In genomic region chr14:102947321-102948103, GRCh38 we compare ENCODE assay signal across 21 cellular contexts. TPM values are rescaled to one million over a fixed set of nuclear protein-coding genes. Genes with fewer than 3 reads are reported as not detected.
DNase-seq lines count a peak whose midpoint lies in the region; FAIRE-seq and TF ChIP-seq lines count a peak whose summit lies in the region.
"Had no signal": no experiment of that assay in that cellular context is flagged by ENCODE, and none has a peak within 500 bp of the region (broad histone marks: within the 10 kb centered on the region; RNA-seq: fewer than 3 reads in every experiment).

No MANE protein-coding gene starts in this region.

- 0 out of 2 replicates have a peak overlapping the region, but pooled peaks have one; percentile 56 for H3K9ac ChIP-seq in Karpas-422 (ENCODE audit: low read length)

- peaks cover 26% of the 10 kb centered on the region for H3K4me1 Mint-ChIP-seq in activated naive CD4-positive, alpha-beta T cell treated with anti-CD3 and anti-CD28 coated beads, Interleukin-2, amount 50 U/mL, for 24 hours
- no peaks in the 10 kb centered on the region for H3K4me1 Mint-ChIP-seq in endothelial cell (ENCODE audit: unreplicated experiment)

- H3K27ac ChIP-seq in Karpas-422 (ENCODE audit: low read length): no peak overlapping the region
- H3K27ac ChIP-seq in small intestine (ENCODE audit: low read depth in 1 of 2, low read length in 1 of 2): no peak overlapping the region
- H3K27ac ChIP-seq: epithelial cell of prostate, neutrophil, WERI-Rb-1 had no signal

- H3K36me3 ChIP-seq in Karpas-422 (ENCODE audit: insufficient read depth, low read length) (no peaks in the 10 kb centered on the region), small intestine (ENCODE audit: control insufficient read depth in 2 of 2, insufficient read depth in 2 of 2, low read length in 2 of 2) (peaks cover 14 to 15% of the 10 kb centered on the region in 2 donors)
- H3K36me3 ChIP-seq: neutrophil had no signal

- no peak for TF ChIP-seq CTCF in endothelial cell (IDR thresholded peaks at IDR 0.05; ENCODE audit: unreplicated experiment)

- H3K4me3 ChIP-seq in Karpas-422 (ENCODE audit: low read length) (peak overlapping the region; percentile 56), small intestine (ENCODE audit: low read depth in 1 of 2, low read length in 2 of 2) (no peak overlapping the region)
- H3K4me3 ChIP-seq: dorsolateral prefrontal cortex had no signal

- H3K9me3 ChIP-seq in Karpas-422 (ENCODE audit: low read length) (no peaks in the 10 kb centered on the region), small intestine (ENCODE audit: control insufficient read depth, low read depth) (no peaks in the 10 kb centered on the region)
- H3K9me3 ChIP-seq: neutrophil had no signal

- no peak for DNase-seq in activated naive CD4-positive, alpha-beta T cell treated with anti-CD3 and anti-CD28 coated beads, Interleukin-2, amount 50 U/mL, for 16 hours
- no peak for DNase-seq in Karpas-422
- DNase-seq in endothelial cell (ENCODE audit: low spot score): no peak
- peak; percentile 66 for DNase-seq in small intestine
- DNase-seq in SW 1271 (lab: John Stamatoyannopoulos, UW): no peak
- no peak for DNase-seq in foreskin melanocyte
- no peak for DNase-seq in NCI-H1694 treated with DMSO at 0.1 percent for 48 hours (lab: John Stamatoyannopoulos, UW)
- DNase-seq: anterior cingulate cortex; caudate nucleus; DMS79; dorsolateral prefrontal cortex; foreskin fibroblast; Kasumi-1; NCI-H524; retina; stimulated activated CD8-positive, alpha-beta memory T cell treated with anti-CD3 and anti-CD28 coated beads, Interleukin-4, amount 100 ng/mL, for 48 hours; WERI-Rb-1 had no signal

- no peaks in the 10 kb centered on the region for H3K9me2 ChIP-seq in Karpas-422 (replicated peaks; ENCODE audit: insufficient read depth, low read length)

- peak overlapping the region; percentile 72; the same call in 1 of the 2 replicates for H2AFZ ChIP-seq in Karpas-422 (ENCODE audit: low read length)

- no peaks in the 10 kb centered on the region for H3K27me3 ChIP-seq in Karpas-422 (ENCODE audit: low read length)
- H3K27me3 ChIP-seq in small intestine (ENCODE audit: control insufficient read depth in 2 of 2, insufficient read depth in 2 of 2, low read length in 2 of 2): no peaks in the 10 kb centered on the region
- H3K27me3 ChIP-seq: dorsolateral prefrontal cortex, neutrophil had no signal

- peak overlapping the region; percentile 26 for H3K27ac Mint-ChIP-seq in activated naive CD4-positive, alpha-beta T cell treated with anti-CD3 and anti-CD28 coated beads, Interleukin-2, amount 50 U/mL, for 24 hours
- no peak overlapping the region for H3K27ac Mint-ChIP-seq in endothelial cell (ENCODE audit: unreplicated experiment)
- H3K27ac Mint-ChIP-seq: activated T-helper 1 cell treated with anti-CD3 and anti-CD28 coated beads, Interleukin-12 subunit alpha, Interleukin-12 subunit beta, Interleukin-2, Interleukin-4 antibody, amounts not matched to agents 30 ng/mL and 10 ng/mL and 1 ng/mL, durations not matched to agents 14 hours and 24 hours and 36 hours had no signal

- H3K4me2 ChIP-seq in Karpas-422 (ENCODE audit: low read depth, low read length, poor library complexity, severe bottlenecking): peak overlapping the region; percentile 65

- FAIRE-seq in small intestine (lab: Jason Lieb, UNC): no peak

- peaks cover 35% of the 10 kb centered on the region for H3K4me1 ChIP-seq in Karpas-422 (ENCODE audit: low read length)
- no peaks in the 10 kb centered on the region for H3K4me1 ChIP-seq in small intestine (ENCODE audit: control insufficient read depth in 2 of 2, insufficient read depth in 1 of 2, low read depth in 1 of 2, low read length in 1 of 2)

- no peak overlapping the region for H3K4me3 Mint-ChIP-seq in activated naive CD4-positive, alpha-beta T cell treated with anti-CD3 and anti-CD28 coated beads, Interleukin-2, amount 50 U/mL, for 24 hours
- H3K4me3 Mint-ChIP-seq in endothelial cell (ENCODE audit: unreplicated experiment): peak overlapping the region; percentile 78

- H3K27me3 Mint-ChIP-seq in activated naive CD4-positive, alpha-beta T cell treated with anti-CD3 and anti-CD28 coated beads, Interleukin-2, amount 50 U/mL, for 24 hours: no peaks in the 10 kb centered on the region
- peaks cover 29% of the 10 kb centered on the region for H3K27me3 Mint-ChIP-seq in endothelial cell (ENCODE audit: unreplicated experiment)

- WGBS in small intestine, 3 donors: 79 to 89% (median 85%) methylated on average over 27 of the region's 27 CpGs

- no peaks in the 10 kb centered on the region for H3K79me2 ChIP-seq in Karpas-422 (ENCODE audit: low read length)

- no peaks in the 10 kb centered on the region for H3K36me3 Mint-ChIP-seq in activated naive CD4-positive, alpha-beta T cell treated with anti-CD3 and anti-CD28 coated beads, Interleukin-2, amount 50 U/mL, for 24 hours
- H3K36me3 Mint-ChIP-seq in endothelial cell (ENCODE audit: low read depth, unreplicated experiment): peaks cover 69% of the 10 kb centered on the region

- H3K9me3 Mint-ChIP-seq in activated naive CD4-positive, alpha-beta T cell treated with anti-CD3 and anti-CD28 coated beads, Interleukin-2, amount 50 U/mL, for 24 hours: no peaks in the 10 kb centered on the region
- no peaks in the 10 kb centered on the region for H3K9me3 Mint-ChIP-seq in endothelial cell (ENCODE audit: unreplicated experiment)
- H3K9me3 Mint-ChIP-seq: activated T-helper 1 cell treated with anti-CD3 and anti-CD28 coated beads, Interleukin-12 subunit alpha, Interleukin-12 subunit beta, Interleukin-2, Interleukin-4 antibody, amounts not matched to agents 30 ng/mL and 10 ng/mL and 1 ng/mL, durations not matched to agents 14 hours and 24 hours and 36 hours had no signal

- H4K20me1 ChIP-seq in Karpas-422 (ENCODE audit: insufficient read depth, low read depth, low read length): no peaks in the 10 kb centered on the region

RNA-seq across cellular contexts. Expression of gene AMN, which starts 25.0 kb away (rescaled TPM):
- 7.7 and 16.7 TPM in 2 replicates for total RNA-seq in Karpas-422 (2014; rRNA removed; shearing (Covaris generic); ENCODE audit: low replicate concordance)
- not detected for total RNA-seq in endothelial cell (ENCODE audit: unreplicated experiment)
- 100 to 1,000 TPM in 2 of 3 donors, 10 to 100 TPM in 1; 71.0 to 443 (median 361) TPM for polyA plus RNA-seq in small intestine
